Comparison of ENCODE assay signal across 8 cellular contexts in genomic region chr1:110155878-110156522, GRCh38. TPM values are rescaled to one million over a fixed set of nuclear protein-coding genes. Genes with fewer than 3 reads are reported as not detected.
A peak's percentile ranks its signal among the peaks of the same experiment; 100 is the strongest.
DNase-seq lines count a peak whose midpoint lies in the region; ATAC-seq and TF ChIP-seq lines count a peak whose summit lies in the region.

No MANE protein-coding gene starts in this region.

- H3K4me1 Mint-ChIP-seq in activated CD8-positive, alpha-beta T cell treated with anti-CD3 and anti-CD28 coated beads for 36 hours (ENCODE audit: low read depth) = peaks cover 5% of the 10 kb centered on the region

- no peak overlapping the region for H3K27ac Mint-ChIP-seq in activated CD8-positive, alpha-beta T cell treated with anti-CD3 and anti-CD28 coated beads for 36 hours

- no peaks in the 10 kb centered on the region; the same call in 1 of the 2 replicates for H3K4me1 ChIP-seq in BE2C

- DNase-seq in AG08396 (ENCODE audit: low spot score) (peak; percentile 84), KBM-7 (peak; percentile 62), fibroblast of peridontal ligament (ENCODE audit: extremely low read depth) (peak; percentile 57), retinal pigment epithelial cell (ENCODE audit: low read depth) (no peak), head of caudate nucleus (no peak), BE2C (no peak)
- DNase-seq in activated CD8-positive, alpha-beta T cell treated with anti-CD3 and anti-CD28 coated beads for 36 hours = peak; percentile 70

- CTCF ChIA-PET in activated CD8-positive, alpha-beta T cell treated with anti-CD3 and anti-CD28 coated beads for 36 hours (lab: Charles Lee) = interaction anchor here (0.9 kb wide), 1 partner anchor 41 kb away, joined by 3 read pairs; no protein-coding TSS in a partner anchor

- no peak overlapping the region for H3K4me3 ChIP-seq in retinal pigment epithelial cell (ENCODE audit: low read length)
- no peak overlapping the region for H3K4me3 ChIP-seq in BE2C (ENCODE audit: low read depth, low read length)

- peak; percentile 66 for ATAC-seq in activated CD8-positive, alpha-beta T cell treated with anti-CD3 and anti-CD28 coated beads for 36 hours
- no peak for ATAC-seq in HG02970 (IDR thresholded peaks at IDR 0.05; ENCODE audit: low FRiP score, unreplicated experiment)

- intact Hi-C loops in activated CD8-positive, alpha-beta T cell treated with anti-CD3 and anti-CD28 coated beads for 36 hours (cut with micrococcal nuclease) = no loop called here
- intact Hi-C loops in head of caudate nucleus (cut with DNase I) = no loop called here

- peaks cover 20% of the 10 kb centered on the region for H3K27me3 ChIP-seq in BE2C

- no peaks in the 10 kb centered on the region for H3K36me3 Mint-ChIP-seq in activated CD8-positive, alpha-beta T cell treated with anti-CD3 and anti-CD28 coated beads for 36 hours (ENCODE audit: low read depth)

- no peaks in the 10 kb centered on the region for H3K36me3 ChIP-seq in BE2C

- no peaks in the 10 kb centered on the region for H3K9me3 ChIP-seq in BE2C

- TF ChIP-seq CTCF in activated CD8-positive, alpha-beta T cell treated with anti-CD3 and anti-CD28 coated beads for 36 hours (IDR thresholded peaks at IDR 0.05) = no peak
- TF ChIP-seq CTCF in retinal pigment epithelial cell (conservative IDR thresholded peaks at IDR 0.05; ENCODE audit: low read depth, low read length) = peak; percentile 4
- TF ChIP-seq CTCF in BE2C (IDR thresholded peaks at IDR 0.05; ENCODE audit: low read depth, low read length) = no peak

- no peak overlapping the region for H3K4me3 Mint-ChIP-seq in activated CD8-positive, alpha-beta T cell treated with anti-CD3 and anti-CD28 coated beads for 36 hours

- no peaks in the 10 kb centered on the region for H3K9me3 Mint-ChIP-seq in activated CD8-positive, alpha-beta T cell treated with anti-CD3 and anti-CD28 coated beads for 36 hours

- in situ Hi-C loops in KBM-7 (cut with MboI; ENCODE audit: low pct_unique_long_range_greater_than_20kb, low sequenced_read_pairs) = no loop called here

- peaks cover 50% of the 10 kb centered on the region for H3K27me3 Mint-ChIP-seq in activated CD8-positive, alpha-beta T cell treated with anti-CD3 and anti-CD28 coated beads for 36 hours

- POLR2A ChIA-PET in activated CD8-positive, alpha-beta T cell treated with anti-CD3 and anti-CD28 coated beads for 36 hours (lab: Charles Lee) = no interaction called here

RNA-seq across cellular contexts. Expression of gene SLC6A17, which starts 5.7 kb away (rescaled TPM):
- total RNA-seq in activated CD8-positive, alpha-beta T cell treated with anti-CD3 and anti-CD28 coated beads for 36 hours = under 1 TPM; 0.05 to 0.18 TPM
- 15.5 TPM for polyA plus RNA-seq in BE2C (2012; ENCODE audit: insufficient read depth, insufficient read length, low read depth)

RNA-seq across cellular contexts. Expression of gene UBL4B, which starts 43.8 kb away (rescaled TPM):
- not detected for total RNA-seq in activated CD8-positive, alpha-beta T cell treated with anti-CD3 and anti-CD28 coated beads for 36 hours
- 0.49 TPM for polyA plus RNA-seq in BE2C (2012; ENCODE audit: insufficient read depth, insufficient read length, low read depth)

RNA-seq across cellular contexts. Expression of gene KCNC4, which starts 54.1 kb away (rescaled TPM):
- total RNA-seq in activated CD8-positive, alpha-beta T cell treated with anti-CD3 and anti-CD28 coated beads for 36 hours = 10 to 100 TPM; 10.7 to 12.2 TPM
- polyA plus RNA-seq in BE2C (2012; ENCODE audit: insufficient read depth, insufficient read length, low read depth) = 3.6 TPM

Comparison
In these comparisons a context has a peak if more than half of its experiments do, and no peak if none do; other contexts are left out.
1. DNase-seq: peak in AG08396 (single experiment), KBM-7 (single experiment), activated CD8-positive, alpha-beta T cell treated with anti-CD3 and anti-CD28 coated beads for 36 hours (single experiment) and fibroblast of peridontal ligament (single experiment); none in retinal pigment epithelial cell (single experiment), head of caudate nucleus (0 of 42) and BE2C (single experiment).